ENCODE assay signal across 8 cellular contexts in genomic region chr15:51681303-51681963, GRCh38. TPM values are rescaled to one million over a fixed set of nuclear protein-coding genes. Genes with fewer than 3 reads are reported as not detected.
DNase-seq lines count a peak whose midpoint lies in the region; ATAC-seq and TF ChIP-seq lines count a peak whose summit lies in the region.

TSS of gene SCG3 (plus strand) at chr15:51681503. CDS start at chr15:51681756, 253 bp downstream.

- POLR2A ChIA-PET in activated CD4-positive, alpha-beta memory T cell treated with anti-CD3 and anti-CD28 coated beads, Interleukin-2, amount 10 ng/mL, durations not matched to agents 7 days and 5 days (lab: Charles Lee): interaction anchor here (1.4 kb wide), 1 partner anchor 53 kb away, joined by 4 read pairs; no protein-coding TSS in a partner anchor

- no peaks in the 10 kb centered on the region for H3K27me3 ChIP-seq in dorsolateral prefrontal cortex

- H3K27ac Mint-ChIP-seq in activated CD4-positive, alpha-beta memory T cell treated with anti-CD3 and anti-CD28 coated beads, Interleukin-2, amount 10 ng/mL, durations not matched to agents 7 days and 5 days: no peak within 1 kb of the TSS

- TF ChIP-seq CTCF in dorsolateral prefrontal cortex (IDR thresholded peaks at IDR 0.05 in 54 of 56, conservative IDR thresholded peaks at IDR 0.05 in 2 of 56; ENCODE audit: low read depth in 1 of 56, partially characterized antibody in 56 of 56): peak in 7 of 56 donors; percentile 10 to 28 (median 16)

- H3K4me1 Mint-ChIP-seq in activated CD4-positive, alpha-beta memory T cell treated with anti-CD3 and anti-CD28 coated beads, Interleukin-2, amount 10 ng/mL, durations not matched to agents 7 days and 5 days: peaks cover 4% of the 10 kb centered on the region

- H3K4me3 ChIP-seq in dorsolateral prefrontal cortex: peak within 1 kb of the TSS; percentile 13 to 75 (median 62)

- peaks cover 46% of the 10 kb centered on the region for H3K27me3 Mint-ChIP-seq in activated CD4-positive, alpha-beta memory T cell treated with anti-CD3 and anti-CD28 coated beads, Interleukin-2, amount 10 ng/mL, durations not matched to agents 7 days and 5 days

- peak within 1 kb of the TSS in 58 of 59 donors; percentile 1 to 93 (median 82) for H3K27ac ChIP-seq in dorsolateral prefrontal cortex

- CTCF ChIA-PET in activated CD4-positive, alpha-beta memory T cell treated with anti-CD3 and anti-CD28 coated beads, Interleukin-2, amount 10 ng/mL, durations not matched to agents 7 days and 5 days (lab: Charles Lee): interaction anchor here (0.7 kb wide), 1 partner anchor 426 kb away, joined by 3 read pairs; no protein-coding TSS in a partner anchor

- H3K36me3 Mint-ChIP-seq in activated CD4-positive, alpha-beta memory T cell treated with anti-CD3 and anti-CD28 coated beads, Interleukin-2, amount 10 ng/mL, durations not matched to agents 7 days and 5 days (ENCODE audit: low read depth): no peaks in the 10 kb centered on the region

- H3K4me3 Mint-ChIP-seq in activated CD4-positive, alpha-beta memory T cell treated with anti-CD3 and anti-CD28 coated beads, Interleukin-2, amount 10 ng/mL, durations not matched to agents 7 days and 5 days: no peak within 1 kb of the TSS

- intact Hi-C loops in dorsolateral prefrontal cortex (cut with DNase I): no loop called here

- no peaks in the 10 kb centered on the region for H3K9me3 Mint-ChIP-seq in activated CD4-positive, alpha-beta memory T cell treated with anti-CD3 and anti-CD28 coated beads, Interleukin-2, amount 10 ng/mL, durations not matched to agents 7 days and 5 days

- DNase-seq in GM19240 (ENCODE audit: insufficient read length, low spot score) (peak; percentile 10), NCI-H2227 treated with DMSO at 0.1 percent for 48 hours (lab: John Stamatoyannopoulos, UW) (peak; percentile 73), dorsolateral prefrontal cortex (peak; percentile 65 to 92 (median 87)), left lobe of liver (ENCODE audit: low spot score) (peak; percentile 58)
- peak; percentile 68 for DNase-seq in activated CD4-positive, alpha-beta memory T cell treated with anti-CD3 and anti-CD28 coated beads, Interleukin-2, amount 10 ng/mL, durations not matched to agents 7 days and 5 days
- DNase-seq in stimulated activated CD4-positive, alpha-beta T cell treated with anti-CD3 and anti-CD28 coated beads, Interleukin-1b, Interleukin-23, amount 100 ng/mL, for 48 hours: peak; percentile 60

- ATAC-seq in left lobe of liver (peak; percentile 96), HG02884 (IDR thresholded peaks at IDR 0.05; ENCODE audit: unreplicated experiment) (no peak), HG02759 (IDR thresholded peaks at IDR 0.05; ENCODE audit: unreplicated experiment) (no peak)

RNA-seq across cellular contexts. Expression of gene SCG3, which starts in this region (rescaled TPM):
- total RNA-seq in activated CD4-positive, alpha-beta memory T cell treated with anti-CD3 and anti-CD28 coated beads, Interleukin-2, amount 10 ng/mL, durations not matched to agents 7 days and 5 days: not detected
- total RNA-seq in dorsolateral prefrontal cortex (100 to 1,000 TPM in 100 of 120 experiments, 10 to 100 TPM in 20; 40.1 to 220 (median 136) TPM), left lobe of liver (not detected)

Comparison
In these comparisons a context has a peak if more than half of its experiments do, and no peak if none do; other contexts are left out.
1. RNA of gene SCG3 (total RNA-seq): 40.1 to 220 TPM in dorsolateral prefrontal cortex; not detected in left lobe of liver (single experiment) and not detected in activated CD4-positive, alpha-beta memory T cell treated with anti-CD3 and anti-CD28 coated beads, Interleukin-2, amount 10 ng/mL, durations not matched to agents 7 days and 5 days; every median in the first group is over 10 times any median in the second.
2. Peak in DNase-seq in activated CD4-positive, alpha-beta memory T cell treated with anti-CD3 and anti-CD28 coated beads, Interleukin-2, amount 10 ng/mL, durations not matched to agents 7 days and 5 days; RNA of the gene not detected or under 1 TPM.
3. Peak in DNase-seq and ATAC-seq in left lobe of liver; RNA of the gene not detected or under 1 TPM.
4. DNase-seq: peak in every context shown above with its lines; median percentile 87 in dorsolateral prefrontal cortex; 73 in NCI-H2227 treated with DMSO at 0.1 percent for 48 hours; 68 in activated CD4-positive, alpha-beta memory T cell treated with anti-CD3 and anti-CD28 coated beads, Interleukin-2, amount 10 ng/mL, durations not matched to agents 7 days and 5 days; 60 in stimulated activated CD4-positive, alpha-beta T cell treated with anti-CD3 and anti-CD28 coated beads, Interleukin-1b, Interleukin-23, amount 100 ng/mL, for 48 hours; 58 in left lobe of liver; 10 in GM19240.